ENCODE assay signal across 1 cellular context in the genomic region with DNA sequence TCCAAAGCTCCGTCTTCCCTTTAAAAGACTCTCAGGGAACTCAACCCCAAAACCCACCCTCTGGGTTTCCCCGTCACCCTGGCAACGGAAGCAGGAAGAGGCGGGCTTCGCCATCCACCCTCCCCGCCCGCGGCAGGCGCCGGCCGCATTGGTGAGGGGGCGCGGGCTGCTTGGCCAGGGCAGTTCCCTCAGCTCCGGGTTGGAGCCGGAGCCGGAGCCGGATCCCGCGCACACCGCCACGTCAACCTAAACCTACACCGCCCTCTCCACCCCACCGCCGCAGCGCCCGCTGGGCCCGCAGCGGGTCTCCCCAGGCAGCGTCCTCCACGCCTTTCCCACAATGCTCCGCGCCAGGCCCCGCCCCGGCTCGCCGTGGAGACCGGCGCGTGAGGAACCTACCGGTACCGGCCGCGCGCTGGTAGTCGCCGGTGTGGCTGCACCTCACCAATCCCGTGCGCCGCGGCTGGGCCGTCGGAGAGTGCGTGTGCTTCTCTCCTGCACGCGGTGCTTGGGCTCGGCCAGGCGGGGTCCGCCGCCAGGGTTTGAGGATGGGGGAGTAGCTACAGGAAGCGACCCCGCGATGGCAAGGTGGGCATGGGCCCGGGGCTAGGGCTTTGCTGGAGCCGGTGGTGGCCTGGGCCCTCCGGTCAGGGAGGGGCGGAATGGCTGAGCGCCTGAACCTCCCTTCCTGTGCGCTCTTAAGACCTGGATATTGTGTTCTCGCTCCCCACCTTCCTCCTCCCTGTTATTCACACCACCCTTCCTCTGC.
A peak's percentile ranks its signal among the peaks of the same experiment; 100 is the strongest.
TF ChIP-seq lines count a peak whose summit lies in the region.

A gene with protein sequence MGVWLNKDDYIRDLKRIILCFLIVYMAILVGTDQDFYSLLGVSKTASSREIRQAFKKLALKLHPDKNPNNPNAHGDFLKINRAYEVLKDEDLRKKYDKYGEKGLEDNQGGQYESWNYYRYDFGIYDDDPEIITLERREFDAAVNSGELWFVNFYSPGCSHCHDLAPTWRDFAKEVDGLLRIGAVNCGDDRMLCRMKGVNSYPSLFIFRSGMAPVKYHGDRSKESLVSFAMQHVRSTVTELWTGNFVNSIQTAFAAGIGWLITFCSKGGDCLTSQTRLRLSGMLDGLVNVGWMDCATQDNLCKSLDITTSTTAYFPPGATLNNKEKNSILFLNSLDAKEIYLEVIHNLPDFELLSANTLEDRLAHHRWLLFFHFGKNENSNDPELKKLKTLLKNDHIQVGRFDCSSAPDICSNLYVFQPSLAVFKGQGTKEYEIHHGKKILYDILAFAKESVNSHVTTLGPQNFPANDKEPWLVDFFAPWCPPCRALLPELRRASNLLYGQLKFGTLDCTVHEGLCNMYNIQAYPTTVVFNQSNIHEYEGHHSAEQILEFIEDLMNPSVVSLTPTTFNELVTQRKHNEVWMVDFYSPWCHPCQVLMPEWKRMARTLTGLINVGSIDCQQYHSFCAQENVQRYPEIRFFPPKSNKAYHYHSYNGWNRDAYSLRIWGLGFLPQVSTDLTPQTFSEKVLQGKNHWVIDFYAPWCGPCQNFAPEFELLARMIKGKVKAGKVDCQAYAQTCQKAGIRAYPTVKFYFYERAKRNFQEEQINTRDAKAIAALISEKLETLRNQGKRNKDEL (plus strand): TSS at position 362 of the 769 bp plus-strand sequence. CDS start 1,830 bp downstream, outside the sequence.

TF ChIP-seq in HepG2, 621 proteins besides CTCF, POLR2A, EP300 and RAD21 (continued from another document and continues in another):
- TF ChIP-seq, protein P1, sequence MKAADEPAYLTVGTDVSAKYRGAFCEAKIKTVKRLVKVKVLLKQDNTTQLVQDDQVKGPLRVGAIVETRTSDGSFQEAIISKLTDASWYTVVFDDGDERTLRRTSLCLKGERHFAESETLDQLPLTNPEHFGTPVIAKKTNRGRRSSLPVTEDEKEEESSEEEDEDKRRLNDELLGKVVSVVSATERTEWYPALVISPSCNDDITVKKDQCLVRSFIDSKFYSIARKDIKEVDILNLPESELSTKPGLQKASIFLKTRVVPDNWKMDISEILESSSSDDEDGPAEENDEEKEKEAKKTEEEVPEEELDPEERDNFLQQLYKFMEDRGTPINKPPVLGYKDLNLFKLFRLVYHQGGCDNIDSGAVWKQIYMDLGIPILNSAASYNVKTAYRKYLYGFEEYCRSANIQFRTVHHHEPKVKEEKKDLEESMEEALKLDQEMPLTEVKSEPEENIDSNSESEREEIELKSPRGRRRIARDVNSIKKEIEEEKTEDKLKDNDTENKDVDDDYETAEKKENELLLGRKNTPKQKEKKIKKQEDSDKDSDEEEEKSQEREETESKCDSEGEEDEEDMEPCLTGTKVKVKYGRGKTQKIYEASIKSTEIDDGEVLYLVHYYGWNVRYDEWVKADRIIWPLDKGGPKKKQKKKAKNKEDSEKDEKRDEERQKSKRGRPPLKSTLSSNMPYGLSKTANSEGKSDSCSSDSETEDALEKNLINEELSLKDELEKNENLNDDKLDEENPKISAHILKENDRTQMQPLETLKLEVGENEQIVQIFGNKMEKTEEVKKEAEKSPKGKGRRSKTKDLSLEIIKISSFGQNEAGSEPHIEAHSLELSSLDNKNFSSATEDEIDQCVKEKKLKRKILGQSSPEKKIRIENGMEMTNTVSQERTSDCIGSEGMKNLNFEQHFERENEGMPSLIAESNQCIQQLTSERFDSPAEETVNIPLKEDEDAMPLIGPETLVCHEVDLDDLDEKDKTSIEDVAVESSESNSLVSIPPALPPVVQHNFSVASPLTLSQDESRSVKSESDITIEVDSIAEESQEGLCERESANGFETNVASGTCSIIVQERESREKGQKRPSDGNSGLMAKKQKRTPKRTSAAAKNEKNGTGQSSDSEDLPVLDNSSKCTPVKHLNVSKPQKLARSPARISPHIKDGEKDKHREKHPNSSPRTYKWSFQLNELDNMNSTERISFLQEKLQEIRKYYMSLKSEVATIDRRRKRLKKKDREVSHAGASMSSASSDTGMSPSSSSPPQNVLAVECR (CRISPR knock-in tag; IDR thresholded peaks at IDR 0.05; ENCODE audit: borderline replicate concordance), result peak; percentile 99
- TF ChIP-seq, protein P2, sequence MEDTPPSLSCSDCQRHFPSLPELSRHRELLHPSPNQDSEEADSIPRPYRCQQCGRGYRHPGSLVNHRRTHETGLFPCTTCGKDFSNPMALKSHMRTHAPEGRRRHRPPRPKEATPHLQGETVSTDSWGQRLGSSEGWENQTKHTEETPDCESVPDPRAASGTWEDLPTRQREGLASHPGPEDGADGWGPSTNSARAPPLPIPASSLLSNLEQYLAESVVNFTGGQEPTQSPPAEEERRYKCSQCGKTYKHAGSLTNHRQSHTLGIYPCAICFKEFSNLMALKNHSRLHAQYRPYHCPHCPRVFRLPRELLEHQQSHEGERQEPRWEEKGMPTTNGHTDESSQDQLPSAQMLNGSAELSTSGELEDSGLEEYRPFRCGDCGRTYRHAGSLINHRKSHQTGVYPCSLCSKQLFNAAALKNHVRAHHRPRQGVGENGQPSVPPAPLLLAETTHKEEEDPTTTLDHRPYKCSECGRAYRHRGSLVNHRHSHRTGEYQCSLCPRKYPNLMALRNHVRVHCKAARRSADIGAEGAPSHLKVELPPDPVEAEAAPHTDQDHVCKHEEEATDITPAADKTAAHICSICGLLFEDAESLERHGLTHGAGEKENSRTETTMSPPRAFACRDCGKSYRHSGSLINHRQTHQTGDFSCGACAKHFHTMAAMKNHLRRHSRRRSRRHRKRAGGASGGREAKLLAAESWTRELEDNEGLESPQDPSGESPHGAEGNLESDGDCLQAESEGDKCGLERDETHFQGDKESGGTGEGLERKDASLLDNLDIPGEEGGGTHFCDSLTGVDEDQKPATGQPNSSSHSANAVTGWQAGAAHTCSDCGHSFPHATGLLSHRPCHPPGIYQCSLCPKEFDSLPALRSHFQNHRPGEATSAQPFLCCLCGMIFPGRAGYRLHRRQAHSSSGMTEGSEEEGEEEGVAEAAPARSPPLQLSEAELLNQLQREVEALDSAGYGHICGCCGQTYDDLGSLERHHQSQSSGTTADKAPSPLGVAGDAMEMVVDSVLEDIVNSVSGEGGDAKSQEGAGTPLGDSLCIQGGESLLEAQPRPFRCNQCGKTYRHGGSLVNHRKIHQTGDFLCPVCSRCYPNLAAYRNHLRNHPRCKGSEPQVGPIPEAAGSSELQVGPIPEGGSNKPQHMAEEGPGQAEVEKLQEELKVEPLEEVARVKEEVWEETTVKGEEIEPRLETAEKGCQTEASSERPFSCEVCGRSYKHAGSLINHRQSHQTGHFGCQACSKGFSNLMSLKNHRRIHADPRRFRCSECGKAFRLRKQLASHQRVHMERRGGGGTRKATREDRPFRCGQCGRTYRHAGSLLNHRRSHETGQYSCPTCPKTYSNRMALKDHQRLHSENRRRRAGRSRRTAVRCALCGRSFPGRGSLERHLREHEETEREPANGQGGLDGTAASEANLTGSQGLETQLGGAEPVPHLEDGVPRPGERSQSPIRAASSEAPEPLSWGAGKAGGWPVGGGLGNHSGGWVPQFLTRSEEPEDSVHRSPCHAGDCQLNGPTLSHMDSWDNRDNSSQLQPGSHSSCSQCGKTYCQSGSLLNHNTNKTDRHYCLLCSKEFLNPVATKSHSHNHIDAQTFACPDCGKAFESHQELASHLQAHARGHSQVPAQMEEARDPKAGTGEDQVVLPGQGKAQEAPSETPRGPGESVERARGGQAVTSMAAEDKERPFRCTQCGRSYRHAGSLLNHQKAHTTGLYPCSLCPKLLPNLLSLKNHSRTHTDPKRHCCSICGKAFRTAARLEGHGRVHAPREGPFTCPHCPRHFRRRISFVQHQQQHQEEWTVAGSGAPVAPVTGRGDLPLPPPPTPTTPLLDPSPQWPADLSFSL (CRISPR knock-in tag; IDR thresholded peaks at IDR 0.05), result 0 out of 2 replicates have a peak, but pooled peaks have one; percentile 18
- TF ChIP-seq ZNF224 (CRISPR knock-in tag; IDR thresholded peaks at IDR 0.05), result peak; percentile 98
- TF ChIP-seq GTF2F1 (IDR thresholded peaks at IDR 0.05; ENCODE audit: low read length), result no peak
- TF ChIP-seq ZFP90 (CRISPR knock-in tag; IDR thresholded peaks at IDR 0.05; ENCODE audit: borderline replicate concordance), result peak; percentile 97; the same call in 1 of the 2 replicates
- TF ChIP-seq, protein P3, sequence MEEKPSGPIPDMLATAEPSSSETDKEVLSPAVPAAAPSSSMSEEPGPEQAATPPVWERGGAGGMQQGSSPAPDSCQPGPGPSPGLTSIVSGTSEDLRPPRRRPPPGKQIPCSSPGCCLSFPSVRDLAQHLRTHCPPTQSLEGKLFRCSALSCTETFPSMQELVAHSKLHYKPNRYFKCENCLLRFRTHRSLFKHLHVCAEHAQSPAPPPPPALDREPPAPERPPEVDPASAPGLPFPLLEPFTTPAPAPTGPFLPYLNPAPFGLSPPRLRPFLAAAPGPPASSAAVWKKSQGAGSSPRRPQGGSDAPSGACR (CRISPR knock-in tag; IDR thresholded peaks at IDR 0.05), result 0 out of 2 replicates have a peak, but pooled peaks have one; percentile 55
- no peak for TF ChIP-seq SRF (IDR thresholded peaks at IDR 0.05; ENCODE audit: low read depth, low read length)
- 0 out of 2 replicates have a peak, but pooled peaks have one; percentile 11 for TF ChIP-seq SIX4 (CRISPR knock-in tag; IDR thresholded peaks at IDR 0.05)
- TF ChIP-seq, protein P4, sequence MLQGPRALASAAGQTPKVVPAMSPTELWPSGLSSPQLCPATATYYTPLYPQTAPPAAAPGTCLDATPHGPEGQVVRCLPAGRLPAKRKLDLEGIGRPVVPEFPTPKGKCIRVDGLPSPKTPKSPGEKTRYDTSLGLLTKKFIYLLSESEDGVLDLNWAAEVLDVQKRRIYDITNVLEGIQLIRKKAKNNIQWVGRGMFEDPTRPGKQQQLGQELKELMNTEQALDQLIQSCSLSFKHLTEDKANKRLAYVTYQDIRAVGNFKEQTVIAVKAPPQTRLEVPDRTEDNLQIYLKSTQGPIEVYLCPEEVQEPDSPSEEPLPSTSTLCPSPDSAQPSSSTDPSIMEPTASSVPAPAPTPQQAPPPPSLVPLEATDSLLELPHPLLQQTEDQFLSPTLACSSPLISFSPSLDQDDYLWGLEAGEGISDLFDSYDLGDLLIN (CRISPR knock-in tag; IDR thresholded peaks at IDR 0.05; ENCODE audit: borderline replicate concordance), result 0 out of 2 replicates have a peak, but pooled peaks have one; percentile 70
- TF ChIP-seq, protein P5, sequence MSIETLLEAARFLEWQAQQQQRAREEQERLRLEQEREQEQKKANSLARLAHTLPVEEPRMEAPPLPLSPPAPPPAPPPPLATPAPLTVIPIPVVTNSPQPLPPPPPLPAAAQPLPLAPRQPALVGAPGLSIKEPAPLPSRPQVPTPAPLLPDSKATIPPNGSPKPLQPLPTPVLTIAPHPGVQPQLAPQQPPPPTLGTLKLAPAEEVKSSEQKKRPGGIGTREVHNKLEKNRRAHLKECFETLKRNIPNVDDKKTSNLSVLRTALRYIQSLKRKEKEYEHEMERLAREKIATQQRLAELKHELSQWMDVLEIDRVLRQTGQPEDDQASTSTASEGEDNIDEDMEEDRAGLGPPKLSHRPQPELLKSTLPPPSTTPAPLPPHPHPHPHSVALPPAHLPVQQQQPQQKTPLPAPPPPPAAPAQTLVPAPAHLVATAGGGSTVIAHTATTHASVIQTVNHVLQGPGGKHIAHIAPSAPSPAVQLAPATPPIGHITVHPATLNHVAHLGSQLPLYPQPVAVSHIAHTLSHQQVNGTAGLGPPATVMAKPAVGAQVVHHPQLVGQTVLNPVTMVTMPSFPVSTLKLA (IDR thresholded peaks at IDR 0.05), result peak; percentile 45
- no peak for TF ChIP-seq EZH2 (conservative IDR thresholded peaks at IDR 0.05; ENCODE audit: low read depth, low read length)
- TF ChIP-seq TARDBP (CRISPR knock-in tag; IDR thresholded peaks at IDR 0.05), result no peak; the same call in 1 of the 2 replicates
- TF ChIP-seq FOXP1 (IDR thresholded peaks at IDR 0.05), result no peak
- TF ChIP-seq FOXP1 (CRISPR knock-in tag; IDR thresholded peaks at IDR 0.05), result peak; percentile 30; the same call in 1 of the 2 replicates
- TF ChIP-seq ASH2L (IDR thresholded peaks at IDR 0.05; ENCODE audit: insufficient read length, low read depth, low read length), result peak; percentile 94
- TF ChIP-seq, protein P6, sequence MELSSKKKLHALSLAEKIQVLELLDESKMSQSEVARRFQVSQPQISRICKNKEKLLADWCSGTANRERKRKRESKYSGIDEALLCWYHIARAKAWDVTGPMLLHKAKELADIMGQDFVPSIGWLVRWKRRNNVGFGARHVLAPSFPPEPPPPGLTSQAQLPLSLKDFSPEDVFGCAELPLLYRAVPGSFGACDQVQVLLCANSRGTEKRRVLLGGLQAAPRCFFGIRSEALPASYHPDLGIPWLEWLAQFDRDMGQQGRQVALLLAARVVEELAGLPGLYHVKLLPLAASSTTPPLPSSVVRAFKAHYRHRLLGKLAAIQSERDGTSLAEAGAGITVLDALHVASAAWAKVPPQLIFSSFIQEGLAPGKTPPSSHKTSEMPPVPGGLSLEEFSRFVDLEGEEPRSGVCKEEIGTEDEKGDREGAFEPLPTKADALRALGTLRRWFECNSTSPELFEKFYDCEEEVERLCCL (CRISPR knock-in tag; IDR thresholded peaks at IDR 0.05; ENCODE audit: borderline replicate concordance), result no peak
- TF ChIP-seq GPN1 (CRISPR knock-in tag; IDR thresholded peaks at IDR 0.05; ENCODE audit: borderline replicate concordance), result no peak
- peak; percentile 88 for TF ChIP-seq BRCA1 (CRISPR knock-in tag; IDR thresholded peaks at IDR 0.05)
- TF ChIP-seq, protein P7, sequence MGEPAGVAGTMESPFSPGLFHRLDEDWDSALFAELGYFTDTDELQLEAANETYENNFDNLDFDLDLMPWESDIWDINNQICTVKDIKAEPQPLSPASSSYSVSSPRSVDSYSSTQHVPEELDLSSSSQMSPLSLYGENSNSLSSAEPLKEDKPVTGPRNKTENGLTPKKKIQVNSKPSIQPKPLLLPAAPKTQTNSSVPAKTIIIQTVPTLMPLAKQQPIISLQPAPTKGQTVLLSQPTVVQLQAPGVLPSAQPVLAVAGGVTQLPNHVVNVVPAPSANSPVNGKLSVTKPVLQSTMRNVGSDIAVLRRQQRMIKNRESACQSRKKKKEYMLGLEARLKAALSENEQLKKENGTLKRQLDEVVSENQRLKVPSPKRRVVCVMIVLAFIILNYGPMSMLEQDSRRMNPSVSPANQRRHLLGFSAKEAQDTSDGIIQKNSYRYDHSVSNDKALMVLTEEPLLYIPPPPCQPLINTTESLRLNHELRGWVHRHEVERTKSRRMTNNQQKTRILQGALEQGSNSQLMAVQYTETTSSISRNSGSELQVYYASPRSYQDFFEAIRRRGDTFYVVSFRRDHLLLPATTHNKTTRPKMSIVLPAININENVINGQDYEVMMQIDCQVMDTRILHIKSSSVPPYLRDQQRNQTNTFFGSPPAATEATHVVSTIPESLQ (CRISPR knock-in tag; conservative IDR thresholded peaks at IDR 0.05), result no peak
- TF ChIP-seq, protein P8, sequence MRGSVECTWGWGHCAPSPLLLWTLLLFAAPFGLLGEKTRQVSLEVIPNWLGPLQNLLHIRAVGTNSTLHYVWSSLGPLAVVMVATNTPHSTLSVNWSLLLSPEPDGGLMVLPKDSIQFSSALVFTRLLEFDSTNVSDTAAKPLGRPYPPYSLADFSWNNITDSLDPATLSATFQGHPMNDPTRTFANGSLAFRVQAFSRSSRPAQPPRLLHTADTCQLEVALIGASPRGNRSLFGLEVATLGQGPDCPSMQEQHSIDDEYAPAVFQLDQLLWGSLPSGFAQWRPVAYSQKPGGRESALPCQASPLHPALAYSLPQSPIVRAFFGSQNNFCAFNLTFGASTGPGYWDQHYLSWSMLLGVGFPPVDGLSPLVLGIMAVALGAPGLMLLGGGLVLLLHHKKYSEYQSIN (CRISPR knock-in tag; IDR thresholded peaks at IDR 0.05; ENCODE audit: borderline replicate concordance), result no peak
- TF ChIP-seq SP2 (CRISPR knock-in tag; IDR thresholded peaks at IDR 0.05), result peak; percentile 70
- peak; percentile 68; the same call in 1 of the 2 replicates for TF ChIP-seq ZNF747 (CRISPR knock-in tag; IDR thresholded peaks at IDR 0.05; ENCODE audit: borderline replicate concordance)
- no peak; the same call in 1 of the 2 replicates for TF ChIP-seq GATA4 (IDR thresholded peaks at IDR 0.05; ENCODE audit: borderline replicate concordance, low read depth)
